In the genomic region with DNA sequence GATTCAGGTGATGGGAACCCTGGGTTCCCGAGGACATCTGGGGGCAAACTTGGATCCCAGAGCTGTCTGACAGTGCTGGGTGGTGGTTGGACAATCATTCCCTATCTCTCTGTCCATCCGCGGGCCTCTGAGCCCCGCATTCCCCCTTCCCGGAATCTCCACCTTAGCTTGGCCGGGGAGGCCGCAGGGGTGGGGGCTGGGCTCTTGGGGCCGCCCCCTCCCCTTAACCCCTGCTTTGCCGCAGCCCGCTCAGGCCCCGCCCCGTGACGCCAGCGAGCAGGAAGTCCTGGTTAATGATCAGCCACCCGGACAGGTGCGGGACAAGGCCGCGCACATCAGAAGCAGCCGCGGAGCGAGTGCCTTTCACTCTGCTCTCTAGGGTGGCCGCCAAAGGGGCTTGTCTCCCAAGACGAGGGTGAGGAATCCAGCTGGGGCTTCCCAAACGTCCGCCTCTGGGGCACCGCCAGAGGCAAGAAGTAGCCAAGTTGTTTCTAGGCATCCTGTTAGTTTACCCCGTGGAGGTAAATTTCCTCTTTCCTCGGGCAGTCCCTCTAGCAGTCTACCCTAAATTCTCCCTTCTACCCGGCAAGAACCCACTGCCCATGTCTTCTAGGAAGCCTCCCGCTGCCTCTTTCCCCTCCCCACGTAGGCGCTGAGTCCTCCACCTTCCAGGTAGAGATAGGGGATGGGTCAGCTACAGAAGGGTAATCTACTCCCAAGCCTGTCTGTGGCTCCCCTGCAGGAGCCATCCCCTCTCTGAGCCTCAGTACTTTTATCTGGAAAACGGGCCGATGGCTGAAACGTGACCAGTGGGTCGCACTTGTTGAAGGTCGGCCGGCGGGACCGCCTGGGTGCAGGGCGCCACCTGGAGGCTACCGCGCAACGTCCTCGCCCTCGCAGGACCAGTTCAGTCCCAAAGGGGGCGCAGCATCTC, we compare ENCODE assay signal across 9 cellular contexts. TPM values are rescaled to one million over a fixed set of nuclear protein-coding genes. Genes with fewer than 3 reads are reported as not detected.
A peak's percentile ranks its signal among the peaks of the same experiment; 100 is the strongest.
DNase-seq lines count a peak whose midpoint lies in the region; ATAC-seq, FAIRE-seq and TF ChIP-seq lines count a peak whose summit lies in the region.
"Had no signal": no experiment of that assay in that cellular context is flagged by ENCODE, and none has a peak within 500 bp of the region (broad histone marks: within the 10 kb centered on the region; RNA-seq: fewer than 3 reads in every experiment).

No MANE protein-coding gene starts in this region.

- FAIRE-seq in GM19239 (lab: Jason Lieb, UNC) (peak; percentile 87), islet of Langerhans (lab: Jason Lieb, UNC) (peak; percentile 43)

- peak overlapping the region; percentile 84 for H3K4me3 Mint-ChIP-seq in activated B cell treated with CpG ODN at 0.5 μM for 24 hours

- peak; percentile 70 for DNase-seq in Ammon's horn (ENCODE audit: low spot score)
- DNase-seq in GM19239 (ENCODE audit: insufficient read length, low spot score): peak; percentile 83
- DNase-seq in NCI-H2107 treated with DMSO at 0.1 percent for 48 hours (lab: John Stamatoyannopoulos, UW; ENCODE audit: unreplicated experiment): peak; percentile 54
- peak; percentile 76 for DNase-seq in activated B cell treated with CpG ODN at 0.5 μM for 24 hours
- DNase-seq in caudate nucleus (lab: John Stamatoyannopoulos, UW): peak in 50 of 61 donors; percentile 3 to 68 (median 27)
- peak; percentile 81 for DNase-seq in stimulated activated CD4-positive, alpha-beta T cell treated with anti-CD3 and anti-CD28 coated beads, Interleukin-12 subunit alpha, Interleukin-12 subunit beta, amount 100 ng/mL, for 4 hours

- peak; percentile 66 for TF ChIP-seq CTCF in activated B cell treated with CpG ODN at 0.5 μM for 24 hours (IDR thresholded peaks at IDR 0.05)

- intact Hi-C loops in activated B cell treated with CpG ODN at 0.5 μM for 24 hours (cut with micrococcal nuclease): loop anchor here (1.0 to 10.0 kb wide), 3 partner anchors 66 to 462 kb away; a partner anchor contains a TSS

- H3K27ac Mint-ChIP-seq in activated B cell treated with CpG ODN at 0.5 μM for 24 hours: peak overlapping the region; percentile 74

- H3K27me3 Mint-ChIP-seq in activated B cell treated with CpG ODN at 0.5 μM for 24 hours: peaks cover 10% of the 10 kb centered on the region

- peaks cover 33% of the 10 kb centered on the region for H3K4me1 Mint-ChIP-seq in activated B cell treated with CpG ODN at 0.5 μM for 24 hours

- no peaks in the 10 kb centered on the region for H3K9me3 Mint-ChIP-seq in activated B cell treated with CpG ODN at 0.5 μM for 24 hours

- CTCF ChIA-PET in activated B cell treated with CpG ODN at 0.5 μM for 24 hours (lab: Charles Lee): interaction anchor here (0.8 to 2.2 kb wide), 4 partner anchors 19 to 113 kb away, joined by 4 to 16 read pairs (median 5); a partner anchor contains a TSS

- H3K36me3 Mint-ChIP-seq in activated B cell treated with CpG ODN at 0.5 μM for 24 hours (ENCODE audit: low read depth): peaks cover 13% of the 10 kb centered on the region

- no peak overlapping the region for H3K27ac ChIP-seq in caudate nucleus (ENCODE audit: low read depth, low read length)

- POLR2A ChIA-PET in activated B cell treated with CpG ODN at 0.5 μM for 24 hours (lab: Charles Lee): interaction anchor here (0.6 to 1.5 kb wide), 4 partner anchors 19 to 114 kb away, joined by 3 to 11 read pairs (median 3); a partner anchor contains a TSS

- ATAC-seq in activated B cell treated with CpG ODN at 0.5 μM for 24 hours (ENCODE audit: low read depth) (peak; percentile 45), HG03108 (IDR thresholded peaks at IDR 0.05; ENCODE audit: unreplicated experiment) (no peak)

RNA-seq across cellular contexts. Expression of a gene that starts 3.0 kb away (rescaled TPM):
- total RNA-seq in activated B cell treated with CpG ODN at 0.5 μM for 24 hours: 14.8 and 17.5 TPM in 2 replicates

RNA-seq across cellular contexts. Expression of a gene that starts 18.8 kb away (rescaled TPM):
- not detected in 2 replicates for total RNA-seq in activated B cell treated with CpG ODN at 0.5 μM for 24 hours

RNA-seq across cellular contexts. Expression of a gene that starts 19.5 kb away (rescaled TPM):
- total RNA-seq in activated B cell treated with CpG ODN at 0.5 μM for 24 hours: 5.6 and 6.0 TPM in 2 replicates

RNA-seq across cellular contexts. Expression of a gene that starts 20.0 kb away (rescaled TPM):
- 131 and 150 TPM in 2 replicates for total RNA-seq in activated B cell treated with CpG ODN at 0.5 μM for 24 hours

RNA-seq across cellular contexts. Expression of a gene that starts 31.7 kb away (rescaled TPM):
- total RNA-seq in activated B cell treated with CpG ODN at 0.5 μM for 24 hours: not detected in 2 replicates
- total RNA-seq: M059J had no signal

Comparison
In these comparisons a context has a peak if more than half of its experiments do, and no peak if none do; other contexts are left out.
1. DNase-seq: peak in every context shown above with its lines; median percentile 83 in GM19239; 81 in stimulated activated CD4-positive, alpha-beta T cell treated with anti-CD3 and anti-CD28 coated beads, Interleukin-12 subunit alpha, Interleukin-12 subunit beta, amount 100 ng/mL, for 4 hours; 76 in activated B cell treated with CpG ODN at 0.5 μM for 24 hours; 70 in Ammon's horn; 54 in NCI-H2107 treated with DMSO at 0.1 percent for 48 hours; 27 in caudate nucleus.